In genomic region chrX:132292753-132293152, GRCh38 we compare ENCODE assay signal across 8 cellular contexts.
DNase-seq lines count a peak whose midpoint lies in the region; ATAC-seq and TF ChIP-seq lines count a peak whose summit lies in the region.

No MANE protein-coding gene starts in this region.

- H3K9me3 ChIP-seq in upper lobe of left lung = no peaks in the 10 kb centered on the region

- H3K36me3 ChIP-seq in upper lobe of left lung = no peaks in the 10 kb centered on the region

- TF ChIP-seq EP300 in upper lobe of left lung (IDR thresholded peaks at IDR 0.05) = no peak

- 5 to 6% methylated on average over 4 of the region's 4 CpGs for WGBS in upper lobe of left lung, 2 donors

- H3K27me3 ChIP-seq in upper lobe of left lung = no peaks in the 10 kb centered on the region

- no peak overlapping the region for H3K27ac ChIP-seq in upper lobe of left lung

- ATAC-seq in GM19455 (IDR thresholded peaks at IDR 0.05; ENCODE audit: unreplicated experiment) = peak; percentile 79
- peak; percentile 93 for ATAC-seq in left lobe of liver
- ATAC-seq in upper lobe of left lung (ENCODE audit: low FRiP score in 2 of 2) = peak; percentile 70 to 71
- no peak for ATAC-seq in GM19328 (IDR thresholded peaks at IDR 0.05; ENCODE audit: unreplicated experiment)

- DNase-seq in COLO829 (ENCODE audit: low spot score) (peak; percentile 57), NAMALWA (ENCODE audit: low spot score) (peak; percentile 64), cerebellum (ENCODE audit: low spot score) (peak; percentile 13), left lobe of liver (ENCODE audit: low spot score) (no peak), upper lobe of left lung (no peak), NCI-H2196 (lab: John Stamatoyannopoulos, UW; ENCODE audit: unreplicated experiment) (no peak)

- peak; percentile 43 to 62 (median 52) for TF ChIP-seq CTCF in upper lobe of left lung (IDR thresholded peaks at IDR 0.05)

- no peak for TF ChIP-seq POLR2A in upper lobe of left lung (IDR thresholded peaks at IDR 0.05)

- H3K4me1 ChIP-seq in upper lobe of left lung = no peaks in the 10 kb centered on the region

- H3K4me3 ChIP-seq in upper lobe of left lung = no peak overlapping the region

Comparison
In these comparisons a context has a peak if more than half of its experiments do, and no peak if none do; other contexts are left out.
1. DNase-seq: peak in COLO829 (single experiment), NAMALWA (single experiment) and cerebellum (single experiment); none in left lobe of liver (single experiment), upper lobe of left lung (0 of 2) and NCI-H2196 (single experiment).